ENCODE assay signal across 8 cellular contexts in the genomic region with DNA sequence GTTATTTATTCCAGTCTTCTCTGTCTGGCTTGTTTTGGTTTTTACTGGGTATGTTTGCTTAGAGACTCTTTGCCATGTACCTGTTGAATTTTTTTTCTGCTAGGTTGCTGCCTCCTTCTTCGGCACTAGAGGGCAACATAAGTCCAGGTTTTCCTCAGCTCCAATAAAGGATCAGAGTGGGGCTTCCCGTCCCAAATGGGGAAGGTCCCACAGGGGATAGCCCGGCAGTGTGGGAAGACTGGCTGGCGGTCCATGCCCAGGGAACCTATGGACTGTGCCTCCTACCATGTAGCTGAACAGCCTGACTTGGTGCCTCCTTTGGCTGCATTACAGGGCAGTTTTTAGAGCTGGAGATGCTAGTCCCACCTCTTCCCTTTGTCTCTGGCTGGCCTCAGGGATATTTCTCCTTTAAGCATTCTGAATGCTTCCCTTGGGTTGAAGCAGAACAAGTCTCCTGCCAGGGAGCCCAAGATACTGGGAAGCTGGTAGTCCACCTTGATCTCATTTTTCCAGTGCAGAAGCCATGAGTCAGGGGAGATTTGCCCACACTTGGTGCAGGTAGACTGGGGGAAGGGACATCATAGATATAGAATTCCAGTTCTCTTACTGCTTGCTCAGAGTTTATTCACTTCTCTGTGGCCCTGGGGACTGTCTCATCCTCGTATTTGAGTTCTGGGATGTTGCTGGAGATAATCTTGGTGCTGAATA.
DNase-seq lines count a peak whose midpoint lies in the region; ATAC-seq lines count a peak whose summit lies in the region.

No MANE protein-coding gene starts in this region.

- peak; percentile 21 for ATAC-seq in sciatic nerve
- ATAC-seq in GM18861 (IDR thresholded peaks at IDR 0.05; ENCODE audit: unreplicated experiment), result no peak
- no peak for ATAC-seq in GM19463 (IDR thresholded peaks at IDR 0.05; ENCODE audit: unreplicated experiment)

- DNase-seq in AG08396 (ENCODE audit: low spot score), result peak; percentile 70
- peak; percentile 15 for DNase-seq in GM04504 (ENCODE audit: low read depth)
- DNase-seq in NCI-H2171 treated with DMSO at 0.1 percent for 48 hours (lab: John Stamatoyannopoulos, UW), result peak; percentile 77
- peak; percentile 50 for DNase-seq in activated T-cell treated with anti-CD3 and anti-CD28 coated beads, Interleukin-2, amount 50 U/mL, for 1 hour
- DNase-seq in germinal center (ENCODE audit: low spot score), result peak; percentile 29
- peak; percentile 48 for DNase-seq in sciatic nerve (ENCODE audit: low spot score)

- intact Hi-C loops in sciatic nerve (cut with DNase I), result no loop called here

Comparison
In these comparisons a context has a peak if more than half of its experiments do, and no peak if none do; other contexts are left out.
1. DNase-seq: peak in every context shown above with its lines; median percentile 77 in NCI-H2171 treated with DMSO at 0.1 percent for 48 hours; 70 in AG08396; 50 in activated T-cell treated with anti-CD3 and anti-CD28 coated beads, Interleukin-2, amount 50 U/mL, for 1 hour; 48 in sciatic nerve; 29 in germinal center; 15 in GM04504.